Comparison of ENCODE assay signal across 8 cellular contexts in genomic region chr12:89706551-89707348, GRCh38. TPM values are rescaled to one million over a fixed set of nuclear protein-coding genes. Genes with fewer than 3 reads are reported as not detected.
DNase-seq lines count a peak whose midpoint lies in the region; ATAC-seq and TF ChIP-seq lines count a peak whose summit lies in the region.

No MANE protein-coding gene starts in this region.

- intact Hi-C loops in HCT116 (cut with micrococcal nuclease), result loop anchor here (10.0 kb wide), 1 partner anchor 258 kb away; no protein-coding TSS in a partner anchor

- H3K9me3 ChIP-seq in BLaER1 treated with 17β-estradiol and CSF1 and Interleukin-3, amounts not matched to agents 10 nM and 100 nM (replicated peaks in 1 of 11), result no peaks in the 10 kb centered on the region
- H3K9me3 ChIP-seq in HCT116 (ENCODE audit: control insufficient read depth in 1 of 2, insufficient read depth in 1 of 2, low read depth in 1 of 2, low read length in 2 of 2) (no peaks in the 10 kb centered on the region), trophoblast cell (ENCODE audit: insufficient read depth, low read depth, low read length) (no peaks in the 10 kb centered on the region)

- H3K4me3 Mint-ChIP-seq in T-cell, result peak overlapping the region; percentile 91 to 95 (median 93)

- H2AFZ ChIP-seq in HCT116 (ENCODE audit: low read depth, low read length, poor library complexity, severe bottlenecking) (no peak overlapping the region), trophoblast cell (ENCODE audit: insufficient read depth, low read length, poor library complexity) (no peak overlapping the region)

- H2BK5ac ChIP-seq in trophoblast cell (ENCODE audit: low read depth, low read length, poor library complexity), result peak overlapping the region; percentile 39

- RAD21 ChIA-PET in HCT116 (lab: Charles Lee; ENCODE audit: low non-redundant PET in 1 of 2, low total read pairs in 2 of 2, uncharacterized antibody in 2 of 2, unreplicated experiment in 2 of 2), result no interaction called here

- TF ChIP-seq POLR2A in HCT116 (IDR thresholded peaks at IDR 0.05; ENCODE audit: borderline replicate concordance, extremely low read depth, insufficient read depth, insufficient read length), result no peak

- no peak overlapping the region for H2BK12ac ChIP-seq in trophoblast cell (ENCODE audit: low read length)

- H3K4me1 ChIP-seq in BLaER1 treated with 17β-estradiol and CSF1 and Interleukin-3, amounts not matched to agents 10 nM and 100 nM, result peaks cover 8 to 52% (median 21%) of the 10 kb centered on the region in 10 experiments; a peak in 18 of 20 replicates
- H3K4me1 ChIP-seq in HCT116 (ENCODE audit: control insufficient read depth in 1 of 2, insufficient read depth in 2 of 2, low read length in 2 of 2) (peaks cover 3 to 29% of the 10 kb centered on the region in 2 experiments; a peak in 3 of 4 replicates), trophoblast cell (ENCODE audit: control insufficient read depth in 1 of 2, insufficient read depth in 2 of 2, low read length in 2 of 2) (no peaks in the 10 kb centered on the region)

- peak overlapping the region; percentile 29 for H4K8ac ChIP-seq in trophoblast cell (ENCODE audit: low read depth, low read length)

- H4K91ac ChIP-seq in trophoblast cell (ENCODE audit: low read depth, low read length), result peak overlapping the region; percentile 35

- H3K9ac ChIP-seq in BLaER1 treated with 17β-estradiol and CSF1 and Interleukin-3, amounts not matched to agents 10 nM and 100 nM, result peak overlapping the region; percentile 90 to 100 (median 96)
- peak overlapping the region; percentile 83; the same call in 1 of the 2 replicates for H3K9ac ChIP-seq in HCT116 (ENCODE audit: low read length)
- H3K9ac ChIP-seq in trophoblast cell (ENCODE audit: low read length), result peak overlapping the region; percentile 90

- H3K36me3 Mint-ChIP-seq in T-cell, result no peaks in the 10 kb centered on the region

- H3K27me3 Mint-ChIP-seq in T-cell, result no peaks in the 10 kb centered on the region

- H2BK120ac ChIP-seq in trophoblast cell (ENCODE audit: insufficient read depth, low read length, poor library complexity), result no peak overlapping the region

- no peak for ATAC-seq in HCT116
- ATAC-seq in T-cell (replicated peaks in 1 of 4), result no peak
- ATAC-seq in GM19035 (IDR thresholded peaks at IDR 0.05; ENCODE audit: unreplicated experiment), result no peak
- ATAC-seq in HG03439 (IDR thresholded peaks at IDR 0.05; ENCODE audit: unreplicated experiment), result no peak

- H3K14ac ChIP-seq in trophoblast cell (ENCODE audit: low read length), result peak overlapping the region; percentile 48

- no peak for TF ChIP-seq RAD21 in HCT116 (IDR thresholded peaks at IDR 0.05; ENCODE audit: low read depth)

- POLR2A ChIA-PET in HCT116 (lab: Charles Lee), result no interaction called here
- POLR2A ChIA-PET in T-cell (lab: Charles Lee), result interaction anchor here (0.6 to 3.5 kb wide), 8 partner anchors 11 to 247 kb away, joined by 3 to 33 read pairs (median 6); no protein-coding TSS in a partner anchor

- H3K27me3 ChIP-seq in BLaER1 treated with 17β-estradiol and CSF1 and Interleukin-3, amounts not matched to agents 10 nM and 100 nM, result peaks cover 0 to 36% (median 18%) of the 10 kb centered on the region in 11 experiments; a peak in 17 of 22 replicates
- H3K27me3 ChIP-seq in HCT116 (ENCODE audit: insufficient read depth, low read length), result no peaks in the 10 kb centered on the region
- H3K27me3 ChIP-seq in trophoblast cell (ENCODE audit: insufficient read depth, low read length), result no peaks in the 10 kb centered on the region

- no peaks in the 10 kb centered on the region for H3K9me2 ChIP-seq in HCT116 (ENCODE audit: insufficient read depth)

- peaks cover 67% of the 10 kb centered on the region for H3K79me2 ChIP-seq in HCT116 (ENCODE audit: insufficient read depth, low read length)
- peaks cover 24% of the 10 kb centered on the region for H3K79me2 ChIP-seq in trophoblast cell (ENCODE audit: control insufficient read depth, insufficient read depth, low read length, poor library complexity)

- peak overlapping the region; percentile 90 to 100 (median 96); a peak in 21 of 22 replicates for H3K27ac ChIP-seq in BLaER1 treated with 17β-estradiol and CSF1 and Interleukin-3, amounts not matched to agents 10 nM and 100 nM
- no peak overlapping the region for H3K27ac ChIP-seq in HCT116 (ENCODE audit: low read depth, low read length)
- no peak overlapping the region for H3K27ac ChIP-seq in trophoblast cell (ENCODE audit: low read depth, low read length)

- H3K18ac ChIP-seq in trophoblast cell (ENCODE audit: low read length), result no peak overlapping the region

- BruUV-seq in HCT116 (replicated peaks; lab: Mats Ljungman, UMichigan), result TSS peak; percentile 38

- peak overlapping the region; percentile 81 to 99 (median 94) for H3K4me3 ChIP-seq in BLaER1 treated with 17β-estradiol and CSF1 and Interleukin-3, amounts not matched to agents 10 nM and 100 nM
- H3K4me3 ChIP-seq in HCT116 (replicated peaks in 1 of 2; ENCODE audit: low read depth in 1 of 2, low read length in 2 of 2) (peak overlapping the region; percentile 70 to 76), fibroblast of mammary gland (ENCODE audit: control insufficient read depth, low read depth, low read length) (peak overlapping the region; percentile 84), trophoblast cell (ENCODE audit: low read depth, low read length) (peak overlapping the region; percentile 74)

- peaks cover 0 to under 1% (median 0%) of the 10 kb centered on the region in 11 experiments; a peak in 1 of 22 replicates for H3K36me3 ChIP-seq in BLaER1 treated with 17β-estradiol and CSF1 and Interleukin-3, amounts not matched to agents 10 nM and 100 nM
- H3K36me3 ChIP-seq in HCT116 (ENCODE audit: control insufficient read depth in 1 of 2, insufficient read depth in 2 of 2, low read length in 2 of 2) (no peaks in the 10 kb centered on the region), trophoblast cell (ENCODE audit: control insufficient read depth in 1 of 2, insufficient read depth in 2 of 2, low read length in 2 of 2) (no peaks in the 10 kb centered on the region)

- H3K4me2 ChIP-seq in BLaER1 treated with 17β-estradiol and CSF1 and Interleukin-3, amounts not matched to agents 10 nM and 100 nM, result peak overlapping the region; percentile 85 to 99 (median 92)
- H3K4me2 ChIP-seq in HCT116 (ENCODE audit: low read length), result peak overlapping the region; percentile 97
- peak overlapping the region; percentile 81 for H3K4me2 ChIP-seq in trophoblast cell (ENCODE audit: low read length)

- no peak for TF ChIP-seq CTCF in HCT116 (IDR thresholded peaks at IDR 0.05 in 2 of 3, conservative IDR thresholded peaks at IDR 0.05 in 1 of 3; ENCODE audit: borderline replicate concordance in 1 of 3, insufficient read depth in 1 of 3, low read depth in 2 of 3, low read length in 2 of 3)
- no peak for TF ChIP-seq CTCF in fibroblast of mammary gland (conservative IDR thresholded peaks at IDR 0.05; ENCODE audit: control insufficient read depth, insufficient read depth, low read depth, low read length)

- H3K23ac ChIP-seq in trophoblast cell (ENCODE audit: low read length), result no peak overlapping the region

- peaks cover 58 to 62% (median 59%) of the 10 kb centered on the region in 3 donors for H3K4me1 Mint-ChIP-seq in T-cell

- H2AK5ac ChIP-seq in trophoblast cell (ENCODE audit: low read length), result peak overlapping the region; percentile 29

- peaks cover 25% of the 10 kb centered on the region for H3K79me1 ChIP-seq in trophoblast cell (ENCODE audit: low read length)

- CTCF ChIA-PET in HCT116 (lab: Charles Lee), result no interaction called here
- CTCF ChIA-PET in T-cell (lab: Charles Lee), result interaction anchor here (0.6 to 1.2 kb wide), 7 partner anchors 30 to 243 kb away, joined by 3 to 6 read pairs (median 3); no protein-coding TSS in a partner anchor

- no peak overlapping the region for H4K12ac ChIP-seq in trophoblast cell (ENCODE audit: low read depth, low read length)

- peak overlapping the region; percentile 100 for H3K4ac ChIP-seq in trophoblast cell (ENCODE audit: low read depth, low read length)

- peak overlapping the region; percentile 87 for H3K27ac Mint-ChIP-seq in T-cell

- DNase-seq in HCT116 (ENCODE audit: low read depth, low spot score) (no peak), T-cell (no peak), fibroblast of mammary gland (ENCODE audit: low read depth) (peak; percentile 53), trophoblast cell (no peak), NCI-H2196 (lab: John Stamatoyannopoulos, UW; ENCODE audit: unreplicated experiment) (no peak)

- peaks cover 44 to 69% (median 68%) of the 10 kb centered on the region in 11 experiments for H4K20me1 ChIP-seq in BLaER1 treated with 17β-estradiol and CSF1 and Interleukin-3, amounts not matched to agents 10 nM and 100 nM
- peaks cover 16% of the 10 kb centered on the region; the same call in 1 of the 2 replicates for H4K20me1 ChIP-seq in HCT116 (ENCODE audit: insufficient read depth)

- WGBS in trophoblast cell (ENCODE audit: extremely low coverage, insufficient coverage, insufficient read length), result no CpG with 5 or more reads among the region's 13 CpGs

- H3K9me3 Mint-ChIP-seq in T-cell, result no peaks in the 10 kb centered on the region

TF ChIP-seq in HCT116, 20 proteins besides CTCF, POLR2A, EP300 and RAD21 (continues in another document):
- TF ChIP-seq REST (IDR thresholded peaks at IDR 0.05; ENCODE audit: low read depth), result no peak

RNA-seq across cellular contexts. Expression of gene ATP2B1, which starts 1.9 kb away (rescaled TPM):
- total RNA-seq in HCT116 (2021; ENCODE audit: unreplicated experiment) (62.4 TPM), T-cell (100 to 1,000 TPM in 1 of 5 donors, 10 to 100 TPM in 4; 38.3 to 104 (median 44.4) TPM)
- polyA plus RNA-seq in HCT116 (2012), result 18.0 and 22.5 TPM in 2 replicates
- polyA plus RNA-seq in trophoblast cell (2013), result 116 and 124 TPM in 2 replicates

Comparison
In these comparisons a context has a peak if more than half of its experiments do, and no peak if none do; other contexts are left out.
1. H3K27ac ChIP-seq: peak in BLaER1 treated with 17β-estradiol and CSF1 and Interleukin-3, amounts not matched to agents 10 nM and 100 nM (11 of 11); none in HCT116 (single experiment) and trophoblast cell (single experiment).
2. Peak in every context shown above with its lines, with median percentiles within 50 percentile points of each other: H3K4me2 ChIP-seq, H3K4me3 ChIP-seq and H3K9ac ChIP-seq.